ENCODE assay signal across 22 cellular contexts in the genomic region with DNA sequence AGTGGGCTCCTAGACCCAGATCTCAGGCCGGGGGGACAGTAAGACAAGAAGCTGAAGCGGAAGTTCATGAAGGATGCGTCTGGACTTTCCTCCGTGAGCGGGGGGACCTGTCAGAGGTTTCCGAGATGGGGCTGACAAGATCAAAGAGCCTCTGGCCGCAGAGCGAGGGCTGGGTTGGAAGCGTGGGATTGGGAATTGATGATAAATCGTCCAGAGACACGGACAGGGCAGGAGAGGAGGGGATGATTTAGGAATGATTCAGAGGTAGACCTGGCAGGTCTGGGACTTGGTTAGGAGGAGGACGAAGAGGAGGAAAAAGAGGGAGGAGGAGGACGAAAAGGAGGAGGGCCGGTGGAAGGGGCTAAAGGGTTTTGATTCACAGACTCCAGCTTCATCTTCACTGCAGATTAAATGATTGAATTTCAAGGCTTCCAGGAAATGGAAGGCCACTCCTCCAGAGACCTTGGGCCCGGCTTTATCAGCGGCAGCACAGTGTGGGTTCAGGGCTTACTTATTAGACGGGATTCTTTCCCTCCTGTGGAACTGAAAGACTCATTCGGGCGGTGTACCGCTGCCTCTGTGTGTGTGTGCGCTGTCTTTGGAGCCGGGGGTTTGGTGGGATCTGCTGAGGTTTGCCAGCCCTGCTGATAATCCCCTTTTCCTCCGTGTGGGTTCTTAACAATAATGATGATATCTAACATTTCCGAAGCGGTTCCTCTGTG.
DNase-seq lines count a peak whose midpoint lies in the region; ATAC-seq, FAIRE-seq and TF ChIP-seq lines count a peak whose summit lies in the region.
"Had no signal": no experiment of that assay in that cellular context is flagged by ENCODE, and none has a peak within 500 bp of the region (broad histone marks: within the 10 kb centered on the region; RNA-seq: fewer than 3 reads in every experiment).

No MANE protein-coding gene starts in this region.

- FAIRE-seq in astrocyte (lab: Jason Lieb, UNC), result no peak
- FAIRE-seq: frontal cortex, GM12892, H54 had no signal

- DNase-seq in left cardiac atrium (no peak), left ventricle myocardium superior (no peak), astrocyte (ENCODE audit: low read depth) (peak; percentile 91), mesendoderm (no peak), type B pancreatic cell (ENCODE audit: extremely low spot score, unreplicated experiment) (no peak), SIG-M5 treated with dmso at 0.1 percent for 504 hours (lab: John Stamatoyannopoulos, UW; ENCODE audit: unreplicated experiment) (no peak), endodermal cell (no peak)
- DNase-seq: activated CD4-positive, alpha-beta T cell treated with anti-CD3 and anti-CD28 coated beads, Interleukin-2, amount 10 ng/mL, durations not matched to agents 24 days and 14 days; activated CD8-positive, alpha-beta memory T cell treated with anti-CD3 and anti-CD28 coated beads, Interleukin-2, amount 50 U/mL, for 4 hours; activated effector memory CD4-positive, alpha-beta T cell treated with anti-CD3 and anti-CD28 coated beads, Interleukin-2, amount 50 U/mL, for 16 hours; caudate nucleus; DMS79 treated with DMSO at 0.1 percent for 48 hours; erythroblast; midbrain; NCI-H526; SHP77 treated with DMSO at 0.1 percent for 48 hours; stimulated activated CD8-positive, alpha-beta memory T cell treated with anti-CD3 and anti-CD28 coated beads, Interleukin-4, amount 100 ng/mL, for 48 hours had no signal

- no peak overlapping the region for H3K27ac ChIP-seq in astrocyte (ENCODE audit: low read depth, low read length)
- H3K27ac ChIP-seq in mesendoderm (ENCODE audit: low read depth, low read length), result no peak overlapping the region
- no peak overlapping the region for H3K27ac ChIP-seq in endodermal cell (ENCODE audit: low read depth, low read length)
- H3K27ac ChIP-seq: 22Rv1 had no signal

- no peaks in the 10 kb centered on the region for H4K20me1 ChIP-seq in astrocyte (ENCODE audit: insufficient read depth, low read length)

- no peak overlapping the region for H2BK5ac ChIP-seq in mesendoderm (ENCODE audit: low read length)

- no peak overlapping the region for H3K4ac ChIP-seq in mesendoderm (ENCODE audit: low read depth, low read length)

- no CpG with 5 or more reads among the region's 25 CpGs for WGBS in mesendoderm (ENCODE audit: extremely low coverage, insufficient coverage, low lambda C conversion rate)
- WGBS in endodermal cell (ENCODE audit: insufficient coverage in 1 of 2, insufficient read length in 1 of 2), 2 experiments, result 85 to 90% methylated on average over 20 to 25 of the region's 25 CpGs

- no peaks in the 10 kb centered on the region for H3K4me1 ChIP-seq in astrocyte (ENCODE audit: insufficient read depth, low read length)
- no peaks in the 10 kb centered on the region for H3K4me1 ChIP-seq in mesendoderm (ENCODE audit: control insufficient read depth, low read depth, low read length)
- peaks cover 4% of the 10 kb centered on the region for H3K4me1 ChIP-seq in endodermal cell (ENCODE audit: control insufficient read depth, insufficient read depth, low read length)

- H3K4me3 Mint-ChIP-seq in astrocyte (ENCODE audit: unreplicated experiment) (no peak overlapping the region), type B pancreatic cell (peak overlapping the region; percentile 1), endodermal cell (no peak overlapping the region)
- H3K4me3 Mint-ChIP-seq: activated CD4-positive, alpha-beta T cell treated with anti-CD3 and anti-CD28 coated beads, Interleukin-2, amount 10 ng/mL, durations not matched to agents 24 days and 14 days had no signal

- TF ChIP-seq CTCF in astrocyte (IDR thresholded peaks at IDR 0.05; ENCODE audit: insufficient read depth, low read depth, low read length), result no peak
- TF ChIP-seq CTCF in type B pancreatic cell (conservative IDR thresholded peaks at IDR 0.05), result no peak
- TF ChIP-seq CTCF in endodermal cell (conservative IDR thresholded peaks at IDR 0.05), result no peak

- H3K4me3 ChIP-seq in astrocyte (ENCODE audit: insufficient read depth, low read depth, low read length), result no peak overlapping the region
- H3K4me3 ChIP-seq in mesendoderm (ENCODE audit: low read length), result no peak overlapping the region
- no peak overlapping the region for H3K4me3 ChIP-seq in endodermal cell (ENCODE audit: low read length)

- peak overlapping the region; percentile 1 for H3K18ac ChIP-seq in mesendoderm (ENCODE audit: low read length)

- no peak overlapping the region for H3K56ac ChIP-seq in mesendoderm (ENCODE audit: low read length)

- H3K79me2 ChIP-seq in astrocyte (ENCODE audit: insufficient read depth, low read length) (no peaks in the 10 kb centered on the region), mesendoderm (ENCODE audit: control insufficient read depth, insufficient read depth, low read length) (no peaks in the 10 kb centered on the region)

- no peak overlapping the region for H3K9ac ChIP-seq in astrocyte (ENCODE audit: low read length)
- H3K9ac ChIP-seq in mesendoderm (ENCODE audit: low read length), result no peak overlapping the region
- H3K9ac ChIP-seq in endodermal cell (ENCODE audit: extremely low read depth, low read length, poor library complexity, severe bottlenecking), result no peak overlapping the region

- H3K27me3 ChIP-seq in astrocyte (ENCODE audit: insufficient read depth, low read length) (no peaks in the 10 kb centered on the region), mesendoderm (ENCODE audit: insufficient read depth, low read length, poor library complexity) (no peaks in the 10 kb centered on the region), endodermal cell (ENCODE audit: control insufficient read depth, insufficient read depth, low read length, poor library complexity, severe bottlenecking) (no peaks in the 10 kb centered on the region)

- intact Hi-C loops in left cardiac atrium (cut with DNase I), result loop anchor here in 1 of 2 donors (10.0 kb wide), 1 partner anchor 197 kb away; no protein-coding TSS in a partner anchor
- intact Hi-C loops in left ventricle myocardium superior (cut with micrococcal nuclease), result no loop called here

- H2AFZ ChIP-seq in astrocyte (ENCODE audit: low read depth, low read length), result peak overlapping the region; percentile 27

- H3K27ac Mint-ChIP-seq in astrocyte (ENCODE audit: unreplicated experiment), result peak overlapping the region; percentile 67
- no peak overlapping the region for H3K27ac Mint-ChIP-seq in type B pancreatic cell
- no peak overlapping the region for H3K27ac Mint-ChIP-seq in endodermal cell
- H3K27ac Mint-ChIP-seq: activated CD4-positive, alpha-beta T cell treated with anti-CD3 and anti-CD28 coated beads, Interleukin-2, amount 10 ng/mL, durations not matched to agents 24 days and 14 days had no signal

- no peak overlapping the region for H3K23ac ChIP-seq in mesendoderm (ENCODE audit: low read length)

- H2BK120ac ChIP-seq in mesendoderm (ENCODE audit: low read depth, low read length), result no peak overlapping the region

- H3K4me1 Mint-ChIP-seq in astrocyte (ENCODE audit: low read depth, unreplicated experiment) (peaks cover 12% of the 10 kb centered on the region), type B pancreatic cell (ENCODE audit: unreplicated experiment) (peaks cover 27% of the 10 kb centered on the region), endodermal cell (peaks cover 10% of the 10 kb centered on the region)
- H3K4me1 Mint-ChIP-seq: activated CD4-positive, alpha-beta T cell treated with anti-CD3 and anti-CD28 coated beads, Interleukin-2, amount 10 ng/mL, durations not matched to agents 24 days and 14 days had no signal

- H3K9me3 Mint-ChIP-seq in astrocyte (ENCODE audit: unreplicated experiment) (peaks cover 5% of the 10 kb centered on the region), type B pancreatic cell (peaks cover 3% of the 10 kb centered on the region), endodermal cell (peaks cover 12% of the 10 kb centered on the region)

- H3K9me3 ChIP-seq in astrocyte (ENCODE audit: insufficient read depth, low read depth, low read length) (peaks cover 3% of the 10 kb centered on the region), endodermal cell (ENCODE audit: control insufficient read depth, low read length) (no peaks in the 10 kb centered on the region)

- H3K4me2 ChIP-seq in astrocyte (ENCODE audit: low read length) (peak overlapping the region; percentile 31), mesendoderm (ENCODE audit: low read length) (no peak overlapping the region)

- H3K27me3 Mint-ChIP-seq in astrocyte (ENCODE audit: low read depth, unreplicated experiment), result peaks cover 6% of the 10 kb centered on the region
- no peaks in the 10 kb centered on the region for H3K27me3 Mint-ChIP-seq in type B pancreatic cell
- peaks cover 1% of the 10 kb centered on the region for H3K27me3 Mint-ChIP-seq in endodermal cell (ENCODE audit: insufficient read depth)

- H3K36me3 ChIP-seq in astrocyte (ENCODE audit: insufficient read depth, low read length), result no peaks in the 10 kb centered on the region
- H3K36me3 ChIP-seq in mesendoderm (ENCODE audit: control insufficient read depth, insufficient read depth, low read length), result no peaks in the 10 kb centered on the region
- no peaks in the 10 kb centered on the region for H3K36me3 ChIP-seq in endodermal cell (ENCODE audit: control insufficient read depth, insufficient read depth, low read length)

- H3K36me3 Mint-ChIP-seq in astrocyte (ENCODE audit: low read depth, unreplicated experiment) (no peaks in the 10 kb centered on the region), type B pancreatic cell (peaks cover 2% of the 10 kb centered on the region), endodermal cell (ENCODE audit: low read depth) (no peaks in the 10 kb centered on the region)

- H4K5ac ChIP-seq in mesendoderm (ENCODE audit: low read length), result no peak overlapping the region

- H2BK15ac ChIP-seq in mesendoderm (replicated peaks; ENCODE audit: low read depth), result no peak overlapping the region

- no peak overlapping the region for H4K8ac ChIP-seq in mesendoderm (ENCODE audit: low read depth, low read length)

- ATAC-seq in left cardiac atrium (peak; percentile 41 to 93), left ventricle myocardium superior (no peak), HG02642 (IDR thresholded peaks at IDR 0.05; ENCODE audit: poor library complexity, unreplicated experiment) (no peak)

- H3K79me1 ChIP-seq in mesendoderm (ENCODE audit: low read length), result no peaks in the 10 kb centered on the region

- no peak overlapping the region for H2AK5ac ChIP-seq in mesendoderm (ENCODE audit: low read length)

Comparison
In these comparisons a context has a peak if more than half of its experiments do, and no peak if none do; other contexts are left out.
1. ATAC-seq: peak in left cardiac atrium (2 of 2); none in left ventricle myocardium superior (single experiment) and HG02642 (single experiment).